Comparison of ENCODE assay signal across 20 cellular contexts in genomic region chr16:48997946-48998345, GRCh38.
"Had no signal": no experiment of that assay in that cellular context is flagged by ENCODE, and none has a peak within 500 bp of the region (broad histone marks: within the 10 kb centered on the region; RNA-seq: fewer than 3 reads in every experiment).

No MANE protein-coding gene starts in this region.

- H3K9me3 ChIP-seq: SK-N-SH had no signal

- H3K4me3 Mint-ChIP-seq: IgD-negative memory B cell had no signal

- H3K4me3 ChIP-seq: K562 had no signal

- DNase-seq: Kasumi-1, MM.1S, NCI-H1092 treated with DMSO at 0.1 percent for 48 hours, NCI-H1436, NCI-H187, NCI-H2029, NCI-H2081 treated with DMSO at 0.1 percent for 48 hours, NCI-H2171, NCI-H226, NCI-H446, NCI-H510A, NCI-H774, SHP77, SK-N-SH had no signal

- H3K9ac ChIP-seq: KMS-11, SK-N-SH had no signal

- H3K27ac ChIP-seq: HL-60, KMS-11, RWPE1 had no signal

- H3K36me3 Mint-ChIP-seq: IgD-negative memory B cell had no signal

- H3K4me2 ChIP-seq: KMS-11, SK-N-SH had no signal

- H3K9me2 ChIP-seq: SK-N-SH had no signal

- H3K27ac Mint-ChIP-seq: IgD-negative memory B cell had no signal

- ATAC-seq: K562, Panc1 had no signal
